In genomic region chr9:34989946-34990635, GRCh38 we compare ENCODE assay signal across 8 cellular contexts. TPM values are rescaled to one million over a fixed set of nuclear protein-coding genes. Genes with fewer than 3 reads are reported as not detected.
DNase-seq lines count a peak whose midpoint lies in the region; ATAC-seq and TF ChIP-seq lines count a peak whose summit lies in the region.

No MANE protein-coding gene starts in this region.

- peaks cover 56% of the 10 kb centered on the region for H3K4me1 Mint-ChIP-seq in activated CD8-positive, alpha-beta T cell treated with anti-CD3 and anti-CD28 coated beads, Interleukin-2, amount 10 ng/mL, durations not matched to agents 7 days and 5 days (ENCODE audit: low read depth)

- H3K4me3 Mint-ChIP-seq in activated CD8-positive, alpha-beta T cell treated with anti-CD3 and anti-CD28 coated beads, Interleukin-2, amount 10 ng/mL, durations not matched to agents 7 days and 5 days = peak overlapping the region; percentile 92

- CTCF ChIA-PET in GM10248 (lab: Yijun Ruan, JAX) = interaction anchor here (0.8 to 7.9 kb wide), 9 partner anchors 10 to 91 kb away, joined by 3 to 48 read pairs (median 4); no protein-coding TSS in a partner anchor
- CTCF ChIA-PET in activated CD8-positive, alpha-beta T cell treated with anti-CD3 and anti-CD28 coated beads, Interleukin-2, amount 10 ng/mL, durations not matched to agents 7 days and 5 days (lab: Charles Lee) = interaction anchor here (0.6 to 2.6 kb wide), 5 partner anchors 46 to 356 kb away, joined by 3 to 17 read pairs (median 3); no protein-coding TSS in a partner anchor

- DNase-seq in GM10248 (ENCODE audit: extremely low spot score) (peak; percentile 56), NCI-H1105 (lab: John Stamatoyannopoulos, UW) (peak; percentile 20), mucosa of gallbladder (ENCODE audit: low spot score) (peak; percentile 38), testis (peak; percentile 81), SIG-M5 treated with dmso at 0.1 percent for 504 hours (lab: John Stamatoyannopoulos, UW; ENCODE audit: unreplicated experiment) (no peak), HUDEP-2 (lab: John Stamatoyannopoulos, UW; ENCODE audit: unreplicated experiment in 76 of 76) (no peak)
- DNase-seq in activated CD8-positive, alpha-beta T cell treated with anti-CD3 and anti-CD28 coated beads, Interleukin-2, amount 10 ng/mL, durations not matched to agents 7 days and 5 days = peak; percentile 55

- no peaks in the 10 kb centered on the region for H3K9me3 ChIP-seq in esophagus (ENCODE audit: control insufficient read depth in 2 of 2, insufficient read depth in 1 of 2, low read depth in 1 of 2, low read length in 1 of 2)
- H3K9me3 ChIP-seq in testis = no peaks in the 10 kb centered on the region

- H3K9me3 Mint-ChIP-seq in activated CD8-positive, alpha-beta T cell treated with anti-CD3 and anti-CD28 coated beads, Interleukin-2, amount 10 ng/mL, durations not matched to agents 7 days and 5 days (ENCODE audit: insufficient read depth) = no peaks in the 10 kb centered on the region

- H3K4me3 ChIP-seq in esophagus (ENCODE audit: low read depth in 1 of 2, low read length in 2 of 2) (peak overlapping the region; percentile 83 to 87), testis (peak overlapping the region; percentile 95 to 96)

- H3K27me3 ChIP-seq in esophagus (ENCODE audit: control insufficient read depth in 1 of 2, insufficient read depth in 2 of 2, low read length in 2 of 2) (no peaks in the 10 kb centered on the region), testis (no peaks in the 10 kb centered on the region)

- H3K36me3 ChIP-seq in esophagus (ENCODE audit: control insufficient read depth in 2 of 2, insufficient read depth in 2 of 2, low read length in 1 of 2) (no peaks in the 10 kb centered on the region), testis (ENCODE audit: low read depth, missing control alignments) (no peaks in the 10 kb centered on the region)

- TF ChIP-seq CTCF in GM10248 (IDR thresholded peaks at IDR 0.05; ENCODE audit: control extremely low read depth, extremely low read depth, low read depth, missing control alignments) = no peak
- TF ChIP-seq CTCF in testis (IDR thresholded peaks at IDR 0.05) = no peak

- TF ChIP-seq POLR2A in testis (IDR thresholded peaks at IDR 0.05) = no peak

- 8 to 11% methylated on average over 28 to 36 of the region's 39 CpGs for WGBS in esophagus, 2 donors
- WGBS in testis, 2 donors = 0 to 11% methylated on average over 5 to 34 of the region's 39 CpGs

- no peaks in the 10 kb centered on the region for H3K27me3 Mint-ChIP-seq in activated CD8-positive, alpha-beta T cell treated with anti-CD3 and anti-CD28 coated beads, Interleukin-2, amount 10 ng/mL, durations not matched to agents 7 days and 5 days (ENCODE audit: low read depth)

- H3K27ac Mint-ChIP-seq in activated CD8-positive, alpha-beta T cell treated with anti-CD3 and anti-CD28 coated beads, Interleukin-2, amount 10 ng/mL, durations not matched to agents 7 days and 5 days = peak overlapping the region; percentile 70

- peaks cover 15 to 23% of the 10 kb centered on the region in 2 donors for H3K4me1 ChIP-seq in esophagus (ENCODE audit: control insufficient read depth in 2 of 2, insufficient read depth in 2 of 2, low read length in 1 of 2)
- peaks cover 52% of the 10 kb centered on the region for H3K4me1 ChIP-seq in testis

- POLR2A ChIA-PET in GM10248 (lab: Yijun Ruan, JAX) = interaction anchor here (0.6 to 1.0 kb wide), 3 partner anchors 10 to 382 kb away, joined by 3 to 5 read pairs (median 3); no protein-coding TSS in a partner anchor
- POLR2A ChIA-PET in activated CD8-positive, alpha-beta T cell treated with anti-CD3 and anti-CD28 coated beads, Interleukin-2, amount 10 ng/mL, durations not matched to agents 7 days and 5 days (lab: Charles Lee) = interaction anchor here (0.5 to 1.0 kb wide), 3 partner anchors 11 to 90 kb away, joined by 3 read pairs; partner anchors contain the start of gene FANCG

- no peak for ATAC-seq in activated CD8-positive, alpha-beta T cell treated with anti-CD3 and anti-CD28 coated beads, Interleukin-2, amount 10 ng/mL, durations not matched to agents 7 days and 5 days

- no peaks in the 10 kb centered on the region for H3K36me3 Mint-ChIP-seq in activated CD8-positive, alpha-beta T cell treated with anti-CD3 and anti-CD28 coated beads, Interleukin-2, amount 10 ng/mL, durations not matched to agents 7 days and 5 days (ENCODE audit: low read depth)

- H3K27ac ChIP-seq in esophagus (ENCODE audit: low read depth in 2 of 2, low read length in 1 of 2) (peak overlapping the region; percentile 92 to 94), testis (peak overlapping the region; percentile 97)

- intact Hi-C loops in testis (cut with DNase I; ENCODE audit: low total_unique reads) = loop anchor here (10.0 kb wide), 1 partner anchor 115 kb away; the partner anchor contains the start of gene STOML2

RNA-seq across cellular contexts. Expression of gene DNAJB5, which starts 0.5 kb away (rescaled TPM):
- total RNA-seq in activated CD8-positive, alpha-beta T cell treated with anti-CD3 and anti-CD28 coated beads, Interleukin-2, amount 10 ng/mL, durations not matched to agents 7 days and 5 days = 1 to 10 TPM; 5.1 to 5.5 TPM
- polyA plus RNA-seq in esophagus = 1 to 10 TPM; 4.2 to 8.9 TPM
- total RNA-seq in mucosa of gallbladder = 19.7 TPM
- total RNA-seq in testis = 10 to 100 TPM; 44.0 to 49.9 TPM
- polyA plus RNA-seq in testis (ENCODE audit: insufficient read depth, low read depth, low replicate concordance) = 47.7 TPM

RNA-seq across cellular contexts. Expression of gene PHF24, which starts 32.0 kb away (rescaled TPM):
- total RNA-seq in activated CD8-positive, alpha-beta T cell treated with anti-CD3 and anti-CD28 coated beads, Interleukin-2, amount 10 ng/mL, durations not matched to agents 7 days and 5 days = not detected
- polyA plus RNA-seq in esophagus (under 1 TPM; 0.04 to 0.07 TPM), testis (ENCODE audit: insufficient read depth, low read depth, low replicate concordance) (44.8 TPM)
- total RNA-seq in mucosa of gallbladder (0.29 TPM), testis (100 to 1,000 TPM in 1 of 2 donors, 10 to 100 TPM in 1; 93.3 to 132 TPM)

Comparison
In these comparisons a context has a peak if more than half of its experiments do, and no peak if none do; other contexts are left out.
1. DNase-seq: peak in GM10248 (single experiment), NCI-H1105 (single experiment), activated CD8-positive, alpha-beta T cell treated with anti-CD3 and anti-CD28 coated beads, Interleukin-2, amount 10 ng/mL, durations not matched to agents 7 days and 5 days (single experiment), mucosa of gallbladder (single experiment) and testis (single experiment); none in SIG-M5 treated with dmso at 0.1 percent for 504 hours (single experiment) and HUDEP-2 (0 of 76).
2. RNA of gene PHF24, which starts 32.0 kb away (total RNA-seq): 93.3 to 132 TPM in testis; 0.29 TPM in mucosa of gallbladder (single experiment) and not detected in activated CD8-positive, alpha-beta T cell treated with anti-CD3 and anti-CD28 coated beads, Interleukin-2, amount 10 ng/mL, durations not matched to agents 7 days and 5 days; every median in the first group is over 10 times any median in the second.